In genomic region chr4:16322183-16322582, GRCh38 we compare ENCODE assay signal across 10 cellular contexts.
"Had no signal": no experiment of that assay in that cellular context is flagged by ENCODE, and none has a peak within 500 bp of the region (broad histone marks: within the 10 kb centered on the region; RNA-seq: fewer than 3 reads in every experiment).

No MANE protein-coding gene starts in this region.

- H3K9me3 ChIP-seq: HAP-1 had no signal

- ATAC-seq: GM23338, HCT116 had no signal

- FAIRE-seq: H54 had no signal

- H3K4me3 ChIP-seq: GM23248, HAP-1 had no signal

- H3K36me3 ChIP-seq: HAP-1 had no signal

- DNase-seq: GM23248, GOT3, H7, H9, HCEC 1CT, HFFc6 had no signal

- H3K27ac ChIP-seq: GM23248 had no signal

- H3K4me1 ChIP-seq: HAP-1 had no signal

- H2AFZ ChIP-seq: GM23248 had no signal

- H3K9ac ChIP-seq: GM23248 had no signal
